In genomic region chr17:59853168-59853918, GRCh38 we compare ENCODE assay signal across 8 cellular contexts. TPM values are rescaled to one million over a fixed set of nuclear protein-coding genes. Genes with fewer than 3 reads are reported as not detected.
DNase-seq lines count a peak whose midpoint lies in the region; ATAC-seq and TF ChIP-seq lines count a peak whose summit lies in the region.

No MANE protein-coding gene starts in this region.

- peak overlapping the region; percentile 44 to 70 (median 54) for H3K4me3 Mint-ChIP-seq in CD4-positive, CD25-positive, alpha-beta regulatory T cell
- no peak overlapping the region for H3K4me3 Mint-ChIP-seq in stimulated activated memory B cell treated with anti-CD40 and anti-IgM and Interleukin-4, amounts not matched to agents 10 μg/mL and 1 μg/mL and 100 μg/mL, for 72 hours

- peaks cover 7% of the 10 kb centered on the region for H3K36me3 Mint-ChIP-seq in CD4-positive, CD25-positive, alpha-beta regulatory T cell
- H3K36me3 Mint-ChIP-seq in activated naive CD4-positive, alpha-beta T cell treated with anti-CD3 and anti-CD28 coated beads, Interleukin-2, amount 50 U/mL, for 72 hours, result peaks cover 0 to 16% of the 10 kb centered on the region in 2 donors
- no peaks in the 10 kb centered on the region for H3K36me3 Mint-ChIP-seq in stimulated activated memory B cell treated with anti-CD40 and anti-IgM and Interleukin-4, amounts not matched to agents 10 μg/mL and 1 μg/mL and 100 μg/mL, for 72 hours

- no peaks in the 10 kb centered on the region for H3K9me2 ChIP-seq in HCT116 (ENCODE audit: insufficient read depth)

- CTCF ChIA-PET in HCT116 (lab: Charles Lee), result interaction anchor here (0.9 to 1.7 kb wide), 4 partner anchors 16 to 105 kb away, joined by 3 to 4 read pairs (median 4); no protein-coding TSS in a partner anchor

- no peak for TF ChIP-seq POLR2A in HCT116 (IDR thresholded peaks at IDR 0.05; ENCODE audit: borderline replicate concordance, extremely low read depth, insufficient read depth, insufficient read length)

- peak; percentile 49 for TF ChIP-seq RAD21 in HCT116 (IDR thresholded peaks at IDR 0.05; ENCODE audit: low read depth)

- no peaks in the 10 kb centered on the region for H3K27me3 Mint-ChIP-seq in CD4-positive, CD25-positive, alpha-beta regulatory T cell
- no peaks in the 10 kb centered on the region for H3K27me3 Mint-ChIP-seq in stimulated activated memory B cell treated with anti-CD40 and anti-IgM and Interleukin-4, amounts not matched to agents 10 μg/mL and 1 μg/mL and 100 μg/mL, for 72 hours

- DNase-seq in CD4-positive, CD25-positive, alpha-beta regulatory T cell, result peak; percentile 52 to 96 (median 83)
- DNase-seq in HCT116 (ENCODE audit: low read depth, low spot score), result no peak
- DNase-seq in RPMI8226, result peak; percentile 49
- peak in 1 of 2 donors; percentile 65 for DNase-seq in activated naive CD4-positive, alpha-beta T cell treated with anti-CD3 and anti-CD28 coated beads, Interleukin-2, amount 50 U/mL, for 72 hours (ENCODE audit: low spot score in 2 of 2)
- DNase-seq in iPS DF 19.7 (ENCODE audit: low read depth, low spot score), result peak; percentile 75
- DNase-seq in NCI-H1105 (lab: John Stamatoyannopoulos, UW), result no peak

- intact Hi-C loops in HCT116 (cut with micrococcal nuclease), result no loop called here

- RAD21 ChIA-PET in HCT116 (lab: Charles Lee; ENCODE audit: low non-redundant PET in 1 of 2, low total read pairs in 2 of 2, uncharacterized antibody in 2 of 2, unreplicated experiment in 2 of 2), result interaction anchor here in 1 of 2 experiments (0.6 kb wide), 1 partner anchor 106 kb away, joined by 4 read pairs; no protein-coding TSS in a partner anchor

- no peaks in the 10 kb centered on the region for H3K79me2 ChIP-seq in HCT116 (ENCODE audit: insufficient read depth, low read length)

- peak overlapping the region; percentile 81 for H3K27ac ChIP-seq in CD4-positive, CD25-positive, alpha-beta regulatory T cell (ENCODE audit: insufficient read depth, low read length, poor library complexity, severe bottlenecking)
- peak overlapping the region; percentile 53 for H3K27ac ChIP-seq in HCT116 (ENCODE audit: low read depth, low read length)

- H3K4me2 ChIP-seq in HCT116 (ENCODE audit: low read length), result peak overlapping the region; percentile 31

- POLR2A ChIA-PET in HCT116 (lab: Charles Lee), result interaction anchor here (0.7 to 1.6 kb wide), 7 partner anchors 12 to 146 kb away, joined by 3 to 8 read pairs (median 5); partner anchors contain the start of genes PTRH2 and VMP1

- peak overlapping the region; percentile 58 for H3K4me3 ChIP-seq in CD4-positive, CD25-positive, alpha-beta regulatory T cell (ENCODE audit: low read depth, low read length)
- H3K4me3 ChIP-seq in HCT116 (replicated peaks in 1 of 2; ENCODE audit: low read depth in 1 of 2, low read length in 2 of 2), result no peak overlapping the region

- no peak overlapping the region for H3K9ac ChIP-seq in HCT116 (ENCODE audit: low read length)

- peak; percentile 34 to 90 (median 82); a peak in 5 of 6 replicates for TF ChIP-seq CTCF in HCT116 (IDR thresholded peaks at IDR 0.05 in 2 of 3, conservative IDR thresholded peaks at IDR 0.05 in 1 of 3; ENCODE audit: borderline replicate concordance in 1 of 3, insufficient read depth in 1 of 3, low read depth in 2 of 3, low read length in 2 of 3)

- H3K9me3 ChIP-seq in CD4-positive, CD25-positive, alpha-beta regulatory T cell (ENCODE audit: control insufficient read depth in 2 of 2, low read length in 2 of 2), result no peaks in the 10 kb centered on the region
- H3K9me3 ChIP-seq in HCT116 (ENCODE audit: control insufficient read depth in 1 of 2, insufficient read depth in 1 of 2, low read depth in 1 of 2, low read length in 2 of 2), result no peaks in the 10 kb centered on the region

- peaks cover 0 to 3% (median 0%) of the 10 kb centered on the region in 7 donors for H3K9me3 Mint-ChIP-seq in CD4-positive, CD25-positive, alpha-beta regulatory T cell
- H3K9me3 Mint-ChIP-seq in activated naive CD4-positive, alpha-beta T cell treated with anti-CD3 and anti-CD28 coated beads, Interleukin-2, amount 50 U/mL, for 72 hours, result no peaks in the 10 kb centered on the region
- peaks cover 2% of the 10 kb centered on the region for H3K9me3 Mint-ChIP-seq in stimulated activated memory B cell treated with anti-CD40 and anti-IgM and Interleukin-4, amounts not matched to agents 10 μg/mL and 1 μg/mL and 100 μg/mL, for 72 hours

- BruUV-seq in HCT116 (replicated peaks; lab: Mats Ljungman, UMichigan), result no TSS peak

- no peaks in the 10 kb centered on the region for H3K27me3 ChIP-seq in CD4-positive, CD25-positive, alpha-beta regulatory T cell (ENCODE audit: control insufficient read depth, insufficient read depth, low read length)
- H3K27me3 ChIP-seq in HCT116 (ENCODE audit: insufficient read depth, low read length), result no peaks in the 10 kb centered on the region

- peak overlapping the region; percentile 83 to 86 (median 84) for H3K27ac Mint-ChIP-seq in CD4-positive, CD25-positive, alpha-beta regulatory T cell
- peak overlapping the region; percentile 70 to 93 for H3K27ac Mint-ChIP-seq in activated naive CD4-positive, alpha-beta T cell treated with anti-CD3 and anti-CD28 coated beads, Interleukin-2, amount 50 U/mL, for 72 hours
- peak overlapping the region; percentile 55 for H3K27ac Mint-ChIP-seq in stimulated activated memory B cell treated with anti-CD40 and anti-IgM and Interleukin-4, amounts not matched to agents 10 μg/mL and 1 μg/mL and 100 μg/mL, for 72 hours

- H3K4me1 Mint-ChIP-seq in CD4-positive, CD25-positive, alpha-beta regulatory T cell, result peaks cover 18 to 49% (median 35%) of the 10 kb centered on the region in 4 donors
- H3K4me1 Mint-ChIP-seq in stimulated activated memory B cell treated with anti-CD40 and anti-IgM and Interleukin-4, amounts not matched to agents 10 μg/mL and 1 μg/mL and 100 μg/mL, for 72 hours, result peaks cover 25% of the 10 kb centered on the region

- H2AFZ ChIP-seq in HCT116 (ENCODE audit: low read depth, low read length, poor library complexity, severe bottlenecking), result peak overlapping the region; percentile 9

- H4K20me1 ChIP-seq in HCT116 (ENCODE audit: insufficient read depth), result no peaks in the 10 kb centered on the region

- ATAC-seq in CD4-positive, CD25-positive, alpha-beta regulatory T cell (ENCODE audit: low read depth in 2 of 2), result peak; percentile 99
- ATAC-seq in HCT116 (peak; percentile 91), GM19324 (IDR thresholded peaks at IDR 0.05; ENCODE audit: low FRiP score, unreplicated experiment) (no peak)
- peak; percentile 55 to 77 for ATAC-seq in activated naive CD4-positive, alpha-beta T cell treated with anti-CD3 and anti-CD28 coated beads, Interleukin-2, amount 50 U/mL, for 72 hours
- peak; percentile 87 for ATAC-seq in stimulated activated memory B cell treated with anti-CD40 and anti-IgM and Interleukin-4, amounts not matched to agents 10 μg/mL and 1 μg/mL and 100 μg/mL, for 72 hours

- no peaks in the 10 kb centered on the region for H3K36me3 ChIP-seq in CD4-positive, CD25-positive, alpha-beta regulatory T cell (ENCODE audit: control insufficient read depth, insufficient read depth, low read length)
- no peaks in the 10 kb centered on the region for H3K36me3 ChIP-seq in HCT116 (ENCODE audit: control insufficient read depth in 1 of 2, insufficient read depth in 2 of 2, low read length in 2 of 2)

- H3K4me1 ChIP-seq in CD4-positive, CD25-positive, alpha-beta regulatory T cell (ENCODE audit: control insufficient read depth, insufficient read depth, low read length, poor library complexity, severe bottlenecking), result peaks cover 33% of the 10 kb centered on the region
- H3K4me1 ChIP-seq in HCT116 (ENCODE audit: control insufficient read depth in 1 of 2, insufficient read depth in 2 of 2, low read length in 2 of 2), result peaks cover 57 to 84% of the 10 kb centered on the region in 2 experiments

TF ChIP-seq in HCT116, 20 proteins besides CTCF, POLR2A, EP300 and RAD21 (continues in another document):
- TF ChIP-seq SIN3A (IDR thresholded peaks at IDR 0.05; ENCODE audit: low read depth) (no peak), ZFX (IDR thresholded peaks at IDR 0.05) (no peak), SRF (IDR thresholded peaks at IDR 0.05; ENCODE audit: low read depth) (no peak), REST (IDR thresholded peaks at IDR 0.05; ENCODE audit: low read depth) (no peak), TCF7L2 (IDR thresholded peaks at IDR 0.05; ENCODE audit: borderline replicate concordance, extremely low read depth, insufficient read depth, insufficient read length) (no peak)

RNA-seq across cellular contexts. Expression of gene TUBD1, which starts 39.4 kb away (rescaled TPM):
- 16.3 TPM for total RNA-seq in CD4-positive, CD25-positive, alpha-beta regulatory T cell
- 10 to 100 TPM; 21.0 to 28.2 (median 24.6) TPM for polyA plus RNA-seq in CD4-positive, CD25-positive, alpha-beta regulatory T cell
- total RNA-seq in HCT116 (2021; ENCODE audit: unreplicated experiment), result 13.0 TPM
- polyA plus RNA-seq in HCT116 (2012), result 7.9 and 11.9 TPM in 2 replicates
- total RNA-seq in activated naive CD4-positive, alpha-beta T cell treated with anti-CD3 and anti-CD28 coated beads, Interleukin-2, amount 50 U/mL, for 72 hours, result 10 to 100 TPM; 13.8 to 27.6 TPM

RNA-seq across cellular contexts. Expression of gene RPS6KB1, which starts 39.6 kb away (rescaled TPM):
- total RNA-seq in CD4-positive, CD25-positive, alpha-beta regulatory T cell, result 123 TPM
- polyA plus RNA-seq in CD4-positive, CD25-positive, alpha-beta regulatory T cell, result 10 to 100 TPM; 19.9 to 28.1 (median 25.0) TPM
- 75.7 TPM for total RNA-seq in HCT116 (2021; ENCODE audit: unreplicated experiment)
- 19.3 and 30.2 TPM in 2 replicates for polyA plus RNA-seq in HCT116 (2012)
- total RNA-seq in activated naive CD4-positive, alpha-beta T cell treated with anti-CD3 and anti-CD28 coated beads, Interleukin-2, amount 50 U/mL, for 72 hours, result 10 to 100 TPM; 66.9 to 71.5 TPM

Comparison
In these comparisons a context has a peak if more than half of its experiments do, and no peak if none do; other contexts are left out.
1. DNase-seq: peak in CD4-positive, CD25-positive, alpha-beta regulatory T cell (3 of 3), RPMI8226 (single experiment) and iPS DF 19.7 (single experiment); none in HCT116 (single experiment) and NCI-H1105 (single experiment).
2. Peak in every context shown above with its lines, with median percentiles within 50 percentile points of each other: H3K27ac Mint-ChIP-seq.